In genomic region chr1:220786337-220787068, GRCh38 we compare ENCODE assay signal across 8 cellular contexts. TPM values are rescaled to one million over a fixed set of nuclear protein-coding genes. Genes with fewer than 3 reads are reported as not detected.
DNase-seq lines count a peak whose midpoint lies in the region; ATAC-seq and TF ChIP-seq lines count a peak whose summit lies in the region.

Gene MTARC1 (plus strand): TSS chr1:220786913. CDS start chr1:220786945, 32 bp downstream.

- H3K4me3 ChIP-seq in BE2C (ENCODE audit: low read depth, low read length) (peak within 1 kb of the TSS; percentile 73), choroid plexus epithelial cell (ENCODE audit: low read depth, low read length) (peak within 1 kb of the TSS; percentile 55)

- peaks cover 0 to 4% of the 10 kb centered on the region in 2 donors for H3K9me3 Mint-ChIP-seq in stimulated activated naive B cell treated with anti-CD40 and anti-IgM and Interleukin-4, amounts not matched to agents 10 μg/mL and 1 μg/mL and 100 μg/mL, for 72 hours

- no peak for TF ChIP-seq CTCF in BE2C (IDR thresholded peaks at IDR 0.05; ENCODE audit: low read depth, low read length)
- no peak for TF ChIP-seq CTCF in choroid plexus epithelial cell (conservative IDR thresholded peaks at IDR 0.05; ENCODE audit: low read depth, low read length)

- peak within 1 kb of the TSS; percentile 81 for H3K4me3 Mint-ChIP-seq in stimulated activated naive B cell treated with anti-CD40 and anti-IgM and Interleukin-4, amounts not matched to agents 10 μg/mL and 1 μg/mL and 100 μg/mL, for 72 hours

- ATAC-seq in GM19043 (IDR thresholded peaks at IDR 0.05; ENCODE audit: low read depth, unreplicated experiment), result peak; percentile 45
- peak; percentile 72 for ATAC-seq in HG03460 (IDR thresholded peaks at IDR 0.05; ENCODE audit: unreplicated experiment)
- peak; percentile 66 to 78 for ATAC-seq in stimulated activated naive B cell treated with anti-CD40 and anti-IgM and Interleukin-4, amounts not matched to agents 10 μg/mL and 1 μg/mL and 100 μg/mL, for 72 hours (replicated peaks)

- no peaks in the 10 kb centered on the region for H3K36me3 ChIP-seq in BE2C

- H3K27me3 Mint-ChIP-seq in stimulated activated naive B cell treated with anti-CD40 and anti-IgM and Interleukin-4, amounts not matched to agents 10 μg/mL and 1 μg/mL and 100 μg/mL, for 72 hours, result peaks cover 27 to 56% of the 10 kb centered on the region in 2 donors

- H3K36me3 Mint-ChIP-seq in stimulated activated naive B cell treated with anti-CD40 and anti-IgM and Interleukin-4, amounts not matched to agents 10 μg/mL and 1 μg/mL and 100 μg/mL, for 72 hours, result peaks cover 3 to 5% of the 10 kb centered on the region in 2 donors

- DNase-seq in BE2C, result peak; percentile 90
- DNase-seq in NCI-H774 (lab: John Stamatoyannopoulos, UW), result peak; percentile 83
- peak; percentile 14 for DNase-seq in choroid plexus epithelial cell (ENCODE audit: low read depth)
- peak; percentile 91 for DNase-seq in left kidney (ENCODE audit: low read depth, low spot score)
- peak; percentile 18 for DNase-seq in stimulated activated naive B cell treated with anti-CD40 and anti-IgM and Interleukin-4, amounts not matched to agents 10 μg/mL and 1 μg/mL and 100 μg/mL, for 72 hours
- DNase-seq in activated gamma-delta T cell (lab: John Stamatoyannopoulos, UW), result no peak

- peaks cover 3% of the 10 kb centered on the region for H3K4me1 ChIP-seq in BE2C

- peak within 1 kb of the TSS; percentile 56 for H3K27ac Mint-ChIP-seq in stimulated activated naive B cell treated with anti-CD40 and anti-IgM and Interleukin-4, amounts not matched to agents 10 μg/mL and 1 μg/mL and 100 μg/mL, for 72 hours

- H3K9me3 ChIP-seq in BE2C, result no peaks in the 10 kb centered on the region

- no peaks in the 10 kb centered on the region for H3K27me3 ChIP-seq in BE2C

- H3K4me1 Mint-ChIP-seq in stimulated activated naive B cell treated with anti-CD40 and anti-IgM and Interleukin-4, amounts not matched to agents 10 μg/mL and 1 μg/mL and 100 μg/mL, for 72 hours, result peaks cover 0 to 15% of the 10 kb centered on the region in 2 donors

RNA-seq across cellular contexts. Expression of gene MTARC1, which starts in this region (rescaled TPM):
- polyA plus RNA-seq in BE2C (2012; ENCODE audit: insufficient read depth, insufficient read length, low read depth), result 7.7 TPM
